2 cellular contexts compared by ENCODE assay signal in the genomic region with DNA sequence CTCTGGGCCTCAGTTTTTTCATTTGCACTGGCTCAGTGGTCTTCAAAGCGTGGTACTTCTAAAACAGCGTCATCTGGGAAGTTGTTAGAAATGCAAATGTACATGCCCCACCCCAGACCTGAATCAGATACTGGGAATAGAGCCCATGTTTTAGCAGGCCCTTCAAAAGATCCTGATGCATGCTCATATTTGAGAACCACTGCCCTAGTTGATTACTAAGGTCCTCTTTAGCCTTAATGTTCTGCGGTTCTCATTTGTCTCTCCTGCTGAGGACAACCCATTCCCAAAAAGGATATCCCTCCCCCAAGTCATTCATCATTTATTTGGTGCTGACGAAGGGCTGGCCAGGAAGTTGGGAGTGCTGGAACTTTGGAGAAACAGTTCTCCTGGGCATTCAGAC.
TF ChIP-seq lines count a peak whose summit lies in the region.

No MANE protein-coding gene starts in this region.

TF ChIP-seq in SK-N-SH, 30 proteins besides CTCF, POLR2A, EP300 and RAD21 (continued from another document):
- TF ChIP-seq TAF1 (IDR thresholded peaks at IDR 0.05; ENCODE audit: borderline replicate concordance, low read depth, low read length) (no peak), NRF1 (IDR thresholded peaks at IDR 0.05; ENCODE audit: low read depth, low read length) (no peak), SMC3 (IDR thresholded peaks at IDR 0.05; ENCODE audit: low read depth, low read length) (no peak), POLR2AphosphoS5 (IDR thresholded peaks at IDR 0.05; ENCODE audit: low read depth, low read length) (no peak), TCF12 (IDR thresholded peaks at IDR 0.05) (no peak), MXI1 (IDR thresholded peaks at IDR 0.05; ENCODE audit: low read depth, low read length) (no peak), MEF2A (IDR thresholded peaks at IDR 0.05; ENCODE audit: borderline replicate concordance, low read depth) (no peak)
- TF ChIP-seq, protein P1, sequence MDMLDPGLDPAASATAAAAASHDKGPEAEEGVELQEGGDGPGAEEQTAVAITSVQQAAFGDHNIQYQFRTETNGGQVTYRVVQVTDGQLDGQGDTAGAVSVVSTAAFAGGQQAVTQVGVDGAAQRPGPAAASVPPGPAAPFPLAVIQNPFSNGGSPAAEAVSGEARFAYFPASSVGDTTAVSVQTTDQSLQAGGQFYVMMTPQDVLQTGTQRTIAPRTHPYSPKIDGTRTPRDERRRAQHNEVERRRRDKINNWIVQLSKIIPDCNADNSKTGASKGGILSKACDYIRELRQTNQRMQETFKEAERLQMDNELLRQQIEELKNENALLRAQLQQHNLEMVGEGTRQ (IDR thresholded peaks at IDR 0.05; ENCODE audit: borderline replicate concordance, low read depth, low read length): no peak

TF ChIP-seq in SK-N-SH treated with all-trans-retinoic acid at 6 μM for 48 hours, 23 proteins besides CTCF, POLR2A, EP300 and RAD21 (continued from another document):
- no peak for TF ChIP-seq PATZ1 (CRISPR knock-in tag; IDR thresholded peaks at IDR 0.05; ENCODE audit: borderline replicate concordance)
- no peak for TF ChIP-seq PPARA (CRISPR knock-in tag; IDR thresholded peaks at IDR 0.05; ENCODE audit: borderline replicate concordance)
- TF ChIP-seq ZFP30 (CRISPR knock-in tag; IDR thresholded peaks at IDR 0.05): no peak
- TF ChIP-seq BACH2 (CRISPR knock-in tag; IDR thresholded peaks at IDR 0.05; ENCODE audit: borderline replicate concordance): no peak
- no peak for TF ChIP-seq ESRRG (CRISPR knock-in tag; IDR thresholded peaks at IDR 0.05)
- TF ChIP-seq ZFP3 (CRISPR knock-in tag; IDR thresholded peaks at IDR 0.05): no peak
- TF ChIP-seq TCF4 (CRISPR knock-in tag; IDR thresholded peaks at IDR 0.05; ENCODE audit: borderline replicate concordance): no peak
- no peak for TF ChIP-seq CSDC2 (CRISPR knock-in tag; IDR thresholded peaks at IDR 0.05)
- TF ChIP-seq OSR1 (CRISPR knock-in tag; IDR thresholded peaks at IDR 0.05): no peak
- TF ChIP-seq ISL1 (CRISPR knock-in tag; IDR thresholded peaks at IDR 0.05): no peak
- TF ChIP-seq, protein P2, sequence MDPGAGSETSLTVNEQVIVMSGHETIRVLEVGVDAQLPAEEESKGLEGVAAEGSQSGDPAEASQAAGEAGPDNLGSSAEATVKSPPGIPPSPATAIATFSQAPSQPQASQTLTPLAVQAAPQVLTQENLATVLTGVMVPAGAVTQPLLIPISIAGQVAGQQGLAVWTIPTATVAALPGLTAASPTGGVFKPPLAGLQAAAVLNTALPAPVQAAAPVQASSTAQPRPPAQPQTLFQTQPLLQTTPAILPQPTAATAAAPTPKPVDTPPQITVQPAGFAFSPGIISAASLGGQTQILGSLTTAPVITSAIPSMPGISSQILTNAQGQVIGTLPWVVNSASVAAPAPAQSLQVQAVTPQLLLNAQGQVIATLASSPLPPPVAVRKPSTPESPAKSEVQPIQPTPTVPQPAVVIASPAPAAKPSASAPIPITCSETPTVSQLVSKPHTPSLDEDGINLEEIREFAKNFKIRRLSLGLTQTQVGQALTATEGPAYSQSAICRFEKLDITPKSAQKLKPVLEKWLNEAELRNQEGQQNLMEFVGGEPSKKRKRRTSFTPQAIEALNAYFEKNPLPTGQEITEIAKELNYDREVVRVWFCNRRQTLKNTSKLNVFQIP (CRISPR knock-in tag; IDR thresholded peaks at IDR 0.05; ENCODE audit: borderline replicate concordance, low read depth): no peak
- TF ChIP-seq, protein P3, sequence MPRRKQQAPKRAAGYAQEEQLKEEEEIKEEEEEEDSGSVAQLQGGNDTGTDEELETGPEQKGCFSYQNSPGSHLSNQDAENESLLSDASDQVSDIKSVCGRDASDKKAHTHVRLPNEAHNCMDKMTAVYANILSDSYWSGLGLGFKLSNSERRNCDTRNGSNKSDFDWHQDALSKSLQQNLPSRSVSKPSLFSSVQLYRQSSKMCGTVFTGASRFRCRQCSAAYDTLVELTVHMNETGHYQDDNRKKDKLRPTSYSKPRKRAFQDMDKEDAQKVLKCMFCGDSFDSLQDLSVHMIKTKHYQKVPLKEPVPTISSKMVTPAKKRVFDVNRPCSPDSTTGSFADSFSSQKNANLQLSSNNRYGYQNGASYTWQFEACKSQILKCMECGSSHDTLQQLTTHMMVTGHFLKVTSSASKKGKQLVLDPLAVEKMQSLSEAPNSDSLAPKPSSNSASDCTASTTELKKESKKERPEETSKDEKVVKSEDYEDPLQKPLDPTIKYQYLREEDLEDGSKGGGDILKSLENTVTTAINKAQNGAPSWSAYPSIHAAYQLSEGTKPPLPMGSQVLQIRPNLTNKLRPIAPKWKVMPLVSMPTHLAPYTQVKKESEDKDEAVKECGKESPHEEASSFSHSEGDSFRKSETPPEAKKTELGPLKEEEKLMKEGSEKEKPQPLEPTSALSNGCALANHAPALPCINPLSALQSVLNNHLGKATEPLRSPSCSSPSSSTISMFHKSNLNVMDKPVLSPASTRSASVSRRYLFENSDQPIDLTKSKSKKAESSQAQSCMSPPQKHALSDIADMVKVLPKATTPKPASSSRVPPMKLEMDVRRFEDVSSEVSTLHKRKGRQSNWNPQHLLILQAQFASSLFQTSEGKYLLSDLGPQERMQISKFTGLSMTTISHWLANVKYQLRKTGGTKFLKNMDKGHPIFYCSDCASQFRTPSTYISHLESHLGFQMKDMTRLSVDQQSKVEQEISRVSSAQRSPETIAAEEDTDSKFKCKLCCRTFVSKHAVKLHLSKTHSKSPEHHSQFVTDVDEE (CRISPR knock-in tag; IDR thresholded peaks at IDR 0.05): no peak
- TF ChIP-seq ZNF8 (CRISPR knock-in tag; IDR thresholded peaks at IDR 0.05): no peak
- no peak for TF ChIP-seq CSRNP3 (CRISPR knock-in tag; IDR thresholded peaks at IDR 0.05)
- no peak for TF ChIP-seq RARB (CRISPR knock-in tag; IDR thresholded peaks at IDR 0.05)
- TF ChIP-seq, protein P4, sequence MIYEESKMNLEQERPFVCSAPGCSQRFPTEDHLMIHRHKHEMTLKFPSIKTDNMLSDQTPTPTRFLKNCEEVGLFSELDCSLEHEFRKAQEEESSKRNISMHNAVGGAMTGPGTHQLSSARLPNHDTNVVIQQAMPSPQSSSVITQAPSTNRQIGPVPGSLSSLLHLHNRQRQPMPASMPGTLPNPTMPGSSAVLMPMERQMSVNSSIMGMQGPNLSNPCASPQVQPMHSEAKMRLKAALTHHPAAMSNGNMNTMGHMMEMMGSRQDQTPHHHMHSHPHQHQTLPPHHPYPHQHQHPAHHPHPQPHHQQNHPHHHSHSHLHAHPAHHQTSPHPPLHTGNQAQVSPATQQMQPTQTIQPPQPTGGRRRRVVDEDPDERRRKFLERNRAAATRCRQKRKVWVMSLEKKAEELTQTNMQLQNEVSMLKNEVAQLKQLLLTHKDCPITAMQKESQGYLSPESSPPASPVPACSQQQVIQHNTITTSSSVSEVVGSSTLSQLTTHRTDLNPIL (CRISPR knock-in tag; IDR thresholded peaks at IDR 0.05; ENCODE audit: low read depth): no peak
- TF ChIP-seq GLIS3 (CRISPR knock-in tag; IDR thresholded peaks at IDR 0.05): no peak
TF ChIP-seq in SK-N-SH treated with all-trans-retinoic acid at 6 μM for 48 hours: peak in this region for 0.
